In genomic region chr4:184802203-184803015, GRCh38 we compare ENCODE assay signal across 17 cellular contexts. TPM values are rescaled to one million over a fixed set of nuclear protein-coding genes. Genes with fewer than 3 reads are reported as not detected.
DNase-seq lines count a peak whose midpoint lies in the region; TF ChIP-seq lines count a peak whose summit lies in the region.
"Had no signal": no experiment of that assay in that cellular context is flagged by ENCODE, and none has a peak within 500 bp of the region (broad histone marks: within the 10 kb centered on the region; RNA-seq: fewer than 3 reads in every experiment).

No MANE protein-coding gene starts in this region.

- DNase-seq in foreskin fibroblast (peak; percentile 40 to 71), prostate gland (ENCODE audit: low spot score) (no peak), vagina (ENCODE audit: extremely low spot score in 2 of 2) (no peak), NCI-H2171 (lab: John Stamatoyannopoulos, UW) (no peak), retina (no peak)
- DNase-seq in activated CD4-positive, alpha-beta T cell treated with anti-CD3 and anti-CD28 coated beads for 4 hours, result no peak
- DNase-seq: activated CD4-positive, alpha-beta T cell treated with anti-CD3 and anti-CD28 coated beads, Interleukin-2, amount 50 U/mL, for 4 hours; activated naive CD8-positive, alpha-beta T cell treated with anti-CD3 and anti-CD28 coated beads, Interleukin-2, amount 50 U/mL, for 24 hours; activated T-cell treated with anti-CD3 and anti-CD28 coated beads, Interleukin-2, amount 50 U/mL, for 48 hours; CD4-positive, alpha-beta T cell; EL; heart right ventricle; naive thymus-derived CD4-positive, alpha-beta T cell; NCI-H1048; right cardiac atrium; SIG-M5 had no signal

- H3K27me3 ChIP-seq in prostate gland (replicated peaks; ENCODE audit: insufficient read depth), result no peaks in the 10 kb centered on the region
- H3K27me3 ChIP-seq in vagina, result no peaks in the 10 kb centered on the region
- H3K27me3 ChIP-seq: heart right ventricle had no signal

- no peaks in the 10 kb centered on the region for H3K36me3 ChIP-seq in prostate gland
- no peaks in the 10 kb centered on the region for H3K36me3 ChIP-seq in vagina

- 80% methylated on average over 16 of the region's 16 CpGs for WGBS in prostate gland

- H3K27ac ChIP-seq in VCaP, result peak overlapping the region; percentile 72; the same call in 1 of the 2 replicates
- H3K27ac ChIP-seq in prostate gland, result peak overlapping the region; percentile 81 to 89
- H3K27ac ChIP-seq in vagina, result peak overlapping the region; percentile 69

- H3K4me3 ChIP-seq in foreskin fibroblast (ENCODE audit: low read depth in 1 of 2, low read length in 2 of 2) (peak overlapping the region; percentile 31 to 57), prostate gland (no peak overlapping the region), vagina (peak overlapping the region in 1 of 2 donors; percentile 18)

- H3K9me3 ChIP-seq in prostate gland, result no peaks in the 10 kb centered on the region
- no peaks in the 10 kb centered on the region for H3K9me3 ChIP-seq in vagina
- H3K9me3 ChIP-seq: heart right ventricle had no signal

- no peak for TF ChIP-seq CTCF in VCaP (conservative IDR thresholded peaks at IDR 0.05)
- TF ChIP-seq CTCF in foreskin fibroblast (IDR thresholded peaks at IDR 0.05; ENCODE audit: low read depth, low read length), result no peak
- no peak for TF ChIP-seq CTCF in prostate gland (IDR thresholded peaks at IDR 0.05)
- TF ChIP-seq CTCF in vagina (IDR thresholded peaks at IDR 0.05), result no peak

- intact Hi-C loops in prostate gland (cut with DNase I), result no loop called here
- intact Hi-C loops in vagina (cut with DNase I), result no loop called here

- peaks cover 6% of the 10 kb centered on the region for H3K4me1 ChIP-seq in prostate gland (replicated peaks)
- H3K4me1 ChIP-seq in vagina, result peaks cover 65% of the 10 kb centered on the region

- TF ChIP-seq POLR2A in prostate gland (IDR thresholded peaks at IDR 0.05) (no peak), vagina (IDR thresholded peaks at IDR 0.05) (no peak)

RNA-seq across cellular contexts. Expression of gene ACSL1, which starts 23.4 kb away (rescaled TPM):
- 100 to 1,000 TPM in 1 of 2 donors, 10 to 100 TPM in 1; 71.7 to 157 TPM for total RNA-seq in prostate gland
- total RNA-seq in vagina, result 106 TPM

Comparison
In these comparisons a context has a peak if more than half of its experiments do, and no peak if none do; other contexts are left out.
1. DNase-seq: peak in foreskin fibroblast (2 of 2); none in prostate gland (single experiment), vagina (0 of 2), NCI-H2171 (single experiment), retina (single experiment) and activated CD4-positive, alpha-beta T cell treated with anti-CD3 and anti-CD28 coated beads for 4 hours (0 of 2).
2. H3K4me3 ChIP-seq: peak in foreskin fibroblast (2 of 2); none in prostate gland (0 of 2).
3. Peak in every context shown above with its lines, with median percentiles within 50 percentile points of each other: H3K27ac ChIP-seq.